Comparison of ENCODE assay signal across 21 cellular contexts in the genomic region with DNA sequence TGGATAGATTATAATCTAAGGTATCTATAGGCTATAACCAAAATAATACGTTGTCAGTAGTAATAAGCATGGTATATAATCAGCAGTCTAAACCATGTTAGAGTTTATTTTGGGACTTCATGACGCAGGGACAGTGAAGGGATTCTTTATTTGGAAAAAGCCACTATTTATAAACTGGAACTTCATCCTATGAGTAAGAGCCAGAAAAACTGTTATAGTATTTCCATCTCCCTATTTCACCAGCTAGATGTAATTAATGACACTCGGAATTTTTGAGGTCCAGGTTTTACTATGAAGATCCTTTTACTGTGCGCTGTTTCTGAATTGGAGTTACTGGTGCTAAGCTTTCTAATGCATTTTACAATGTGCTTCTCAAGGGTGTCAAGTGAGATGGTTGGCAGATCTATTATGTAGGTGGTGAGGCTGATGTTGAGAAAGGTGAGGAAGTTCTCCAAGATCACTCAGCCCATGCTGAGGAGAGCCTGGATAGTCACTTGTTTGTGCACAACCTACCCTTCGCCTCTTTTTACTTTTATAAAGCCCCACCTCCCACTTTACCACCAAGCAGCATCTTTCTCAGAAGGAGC.
DNase-seq lines count a peak whose midpoint lies in the region; ATAC-seq, FAIRE-seq and TF ChIP-seq lines count a peak whose summit lies in the region.
"Had no signal": no experiment of that assay in that cellular context is flagged by ENCODE, and none has a peak within 500 bp of the region (broad histone marks: within the 10 kb centered on the region; RNA-seq: fewer than 3 reads in every experiment).

No MANE protein-coding gene starts in this region.

- no TSS peak for BruUV-seq in HepG2 (replicated peaks; lab: Mats Ljungman, UMichigan)

- no peak for FAIRE-seq in HepG2 (lab: Jason Lieb, UNC)
- FAIRE-seq: H1 had no signal

- DNase-seq in HepG2 (ENCODE audit: low spot score) = no peak
- no peak for DNase-seq in right lobe of liver
- no peak for DNase-seq in iPS-NIHi7 (ENCODE audit: extremely low spot score)
- no peak for DNase-seq in NCI-H446 treated with DMSO at 0.1 percent for 48 hours (lab: John Stamatoyannopoulos, UW)
- no peak for DNase-seq in HEK293T (ENCODE audit: extremely low spot score)
- DNase-seq: activated CD4-positive, alpha-beta T cell treated with anti-CD3 and anti-CD28 coated beads for 4 hours; activated gamma-delta T cell; CD4-positive, alpha-beta T cell; islet precursor cell; KG1; NCI-H1092; right cardiac atrium; stimulated activated CD4-positive, alpha-beta T cell treated with anti-CD3 and anti-CD28 coated beads, Interleukin-1b, Interleukin-23, amount 100 ng/mL, for 48 hours; stimulated activated naive CD8-positive, alpha-beta T cell treated with anti-CD3 and anti-CD28 coated beads, Interleukin-15, Interleukin-2, amounts not matched to agents 100 U/mL and 50 U/mL, for 24 hours had no signal

- CTCF ChIA-PET in HepG2 (lab: Yijun Ruan, JAX; ENCODE audit: low intra/inter-chr PET ratio, low total read pairs) = no interaction called here
- CTCF ChIA-PET in HEK293T (lab: Yijun Ruan, JAX) = interaction anchor here (0.6 to 1.6 kb wide), 3 partner anchors 44 to 163 kb away, joined by 3 to 4 read pairs (median 3); no protein-coding TSS in a partner anchor

- no peaks in the 10 kb centered on the region for H3K27me3 ChIP-seq in HepG2 (ENCODE audit: control insufficient read depth in 1 of 2, insufficient read depth in 2 of 2, low read length in 2 of 2)
- no peaks in the 10 kb centered on the region for H3K27me3 ChIP-seq in right lobe of liver
- H3K27me3 ChIP-seq in ectodermal cell (ENCODE audit: control insufficient read depth, insufficient read depth, low read length, poor library complexity, severe bottlenecking) = no peaks in the 10 kb centered on the region
- H3K27me3 ChIP-seq: neutrophil had no signal

- peaks cover 21% of the 10 kb centered on the region for H3K79me2 ChIP-seq in HepG2 (ENCODE audit: insufficient read depth, low read length)

- WGBS in HepG2 (ENCODE audit: low lambda C conversion rate) = 96% methylated on average over 5 of the region's 5 CpGs
- 88% methylated on average over 5 of the region's 5 CpGs for WGBS in right lobe of liver (ENCODE audit: insufficient coverage, low coverage, low lambda C conversion rate, missing lambda C conversion rate)
- WGBS in ectodermal cell, 2 experiments = 89 to 96% methylated on average over 4 to 5 of the region's 5 CpGs

- H3K4me1 ChIP-seq in HepG2 (ENCODE audit: insufficient read depth, low read length) (peaks cover 78% of the 10 kb centered on the region), right lobe of liver (no peaks in the 10 kb centered on the region), ectodermal cell (ENCODE audit: control insufficient read depth, insufficient read depth, low read length) (peaks cover 77% of the 10 kb centered on the region)

- no peak overlapping the region for H3K9ac ChIP-seq in HepG2 (ENCODE audit: insufficient read depth, low read depth, low read length)

- intact Hi-C loops in HepG2 (cut with micrococcal nuclease; ENCODE audit: unreplicated experiment) = loop anchor here (2.0 to 10.0 kb wide), 4 partner anchors 35 to 163 kb away; no protein-coding TSS in a partner anchor
- intact Hi-C loops in right lobe of liver (cut with DNase I) = no loop called here

- ATAC-seq in HepG2 = no peak
- no peak for ATAC-seq in right lobe of liver
- ATAC-seq in GM21529 (IDR thresholded peaks at IDR 0.05; ENCODE audit: unreplicated experiment) = no peak
- ATAC-seq: Panc1; stimulated activated naive CD8-positive, alpha-beta T cell treated with anti-CD3 and anti-CD28 coated beads, Interleukin-15, Interleukin-2, amounts not matched to agents 100 U/mL and 50 U/mL, for 24 hours had no signal

- no peak for TF ChIP-seq CTCF in HepG2 (CRISPR knock-in tag; IDR thresholded peaks at IDR 0.05)
- TF ChIP-seq CTCF in right lobe of liver (IDR thresholded peaks at IDR 0.05) = no peak
- no peak for TF ChIP-seq CTCF in nephron (IDR thresholded peaks at IDR 0.05; ENCODE audit: unreplicated experiment in 3 of 3)

- no peak for TF ChIP-seq RAD21 in HepG2 (CRISPR knock-in tag; IDR thresholded peaks at IDR 0.05)

- H3K36me3 ChIP-seq in HepG2 (replicated peaks in 1 of 2; ENCODE audit: control insufficient read depth in 1 of 2, insufficient read depth in 2 of 2, low read length in 2 of 2) (peaks cover 19 to 47% of the 10 kb centered on the region in 2 experiments), right lobe of liver (no peaks in the 10 kb centered on the region), ectodermal cell (ENCODE audit: control insufficient read depth, insufficient read depth, low read length) (peaks cover 7% of the 10 kb centered on the region)

- no peaks in the 10 kb centered on the region for H4K20me1 ChIP-seq in HepG2 (ENCODE audit: insufficient read depth, low read length)

- H3K4me2 ChIP-seq in HepG2 (ENCODE audit: low read depth, low read length) = no peak overlapping the region

- in situ Hi-C loops in HepG2 (cut with HindIII; ENCODE audit: extremely low pct_ligation_motif_present, low pct_unique_long_range_greater_than_20kb) = no loop called here

- peaks cover 42% of the 10 kb centered on the region for H3K4me1 Mint-ChIP-seq in nephron

- H3K27me3 Mint-ChIP-seq in nephron (ENCODE audit: low read depth) = peaks cover 22% of the 10 kb centered on the region
- H3K27me3 Mint-ChIP-seq: CD4-positive, alpha-beta T cell had no signal

- peak overlapping the region; percentile 97 to 99 (median 97) for H3K27ac Mint-ChIP-seq in nephron

- TF ChIP-seq EP300 in HepG2 (IDR thresholded peaks at IDR 0.05; ENCODE audit: low read depth in 2 of 2, low read length in 2 of 2) (no peak), HepG2 (CRISPR knock-in tag; IDR thresholded peaks at IDR 0.05; ENCODE audit: borderline replicate concordance) (no peak)

- H2AFZ ChIP-seq in HepG2 (ENCODE audit: low read length) = no peak overlapping the region

- TF ChIP-seq POLR2A in HepG2 (IDR thresholded peaks at IDR 0.05; ENCODE audit: insufficient read depth in 1 of 2, low read depth in 2 of 2, low read length in 2 of 2) = no peak
- no peak for TF ChIP-seq POLR2A in right lobe of liver (IDR thresholded peaks at IDR 0.05)

- peak overlapping the region in 1 of 3 experiments; percentile 1 for H3K4me3 Mint-ChIP-seq in nephron

- H3K27ac ChIP-seq in HepG2 (ENCODE audit: extremely low read length, insufficient read depth, low read length) = peak overlapping the region; percentile 96
- no peak overlapping the region for H3K27ac ChIP-seq in right lobe of liver
- peak overlapping the region; percentile 89 for H3K27ac ChIP-seq in ectodermal cell (ENCODE audit: insufficient read depth, low read depth, low read length, poor library complexity, severe bottlenecking)
- H3K27ac ChIP-seq: neutrophil, SK-N-MC had no signal

- no peaks in the 10 kb centered on the region for H3K9me3 ChIP-seq in HepG2 (ENCODE audit: low read length)
- H3K9me3 ChIP-seq in right lobe of liver = no peaks in the 10 kb centered on the region
- H3K9me3 ChIP-seq in ectodermal cell (ENCODE audit: control insufficient read depth, low read length) = no peaks in the 10 kb centered on the region
- H3K9me3 ChIP-seq: neutrophil had no signal

- H3K36me3 Mint-ChIP-seq in nephron (ENCODE audit: low read depth) = peaks cover 25% of the 10 kb centered on the region

- no peaks in the 10 kb centered on the region for H3K9me3 Mint-ChIP-seq in nephron
- H3K9me3 Mint-ChIP-seq: CD4-positive, alpha-beta T cell had no signal

- POLR2A ChIA-PET in HepG2 (lab: Yijun Ruan, JAX) = interaction anchor here (1.8 kb wide), 1 partner anchor 8 kb away, joined by 6 read pairs; no protein-coding TSS in a partner anchor
- POLR2A ChIA-PET in HEK293T (lab: Yijun Ruan, JAX) = interaction anchor here (0.8 to 1.0 kb wide), 2 partner anchors 8 to 23 kb away, joined by 3 read pairs; no protein-coding TSS in a partner anchor

- H3K4me3 ChIP-seq in HepG2 (replicated peaks in 1 of 3; ENCODE audit: insufficient read depth in 1 of 3, low read depth in 2 of 3, low read length in 3 of 3) (no peak overlapping the region), right lobe of liver (no peak overlapping the region), ectodermal cell (ENCODE audit: insufficient read depth, low read depth, low read length) (no peak overlapping the region)
- H3K4me3 ChIP-seq: SK-N-MC had no signal

TF ChIP-seq in HepG2, 621 proteins besides CTCF, POLR2A, EP300 and RAD21:
- no peak for TF ChIP-seq NR3C1 (CRISPR knock-in tag; IDR thresholded peaks at IDR 0.05)
- TF ChIP-seq RBM22 (optimal IDR thresholded peaks at IDR 0.05; ENCODE audit: low read length) = peak; percentile 7
- no peak for TF ChIP-seq DPF2 (CRISPR knock-in tag; IDR thresholded peaks at IDR 0.05; ENCODE audit: borderline replicate concordance, low read depth)
TF ChIP-seq in HepG2: peak in this region for 1.

TF ChIP-seq in HEK293T, 16 proteins besides CTCF, POLR2A, EP300 and RAD21:
- no peak for TF ChIP-seq ARNT (IDR thresholded peaks at IDR 0.05)
- no peak for TF ChIP-seq LEF1 (IDR thresholded peaks at IDR 0.05; ENCODE audit: borderline replicate concordance)
- TF ChIP-seq HDGF (IDR thresholded peaks at IDR 0.05; ENCODE audit: borderline replicate concordance) = no peak
- no peak for TF ChIP-seq TARDBP (IDR thresholded peaks at IDR 0.05)
- no peak for TF ChIP-seq BHLHE40 (IDR thresholded peaks at IDR 0.05; ENCODE audit: borderline replicate concordance)
- TF ChIP-seq L3MBTL2 (conservative IDR thresholded peaks at IDR 0.05) = no peak
- no peak for TF ChIP-seq FOXM1 (IDR thresholded peaks at IDR 0.05; ENCODE audit: borderline replicate concordance)
- TF ChIP-seq CTBP1 (IDR thresholded peaks at IDR 0.05; ENCODE audit: borderline replicate concordance) = no peak
- no peak for TF ChIP-seq SUZ12 (IDR thresholded peaks at IDR 0.05)
- no peak for TF ChIP-seq NFRKB (IDR thresholded peaks at IDR 0.05)
- no peak for TF ChIP-seq ELF4 (IDR thresholded peaks at IDR 0.05)
- TF ChIP-seq ZNF384 (IDR thresholded peaks at IDR 0.05) = no peak
- TF ChIP-seq FOXK2 (IDR thresholded peaks at IDR 0.05) = no peak
- TF ChIP-seq PKNOX1 (IDR thresholded peaks at IDR 0.05) = no peak
- no peak for TF ChIP-seq SP1 (IDR thresholded peaks at IDR 0.05)
- TF ChIP-seq FOXA1 (IDR thresholded peaks at IDR 0.05) = no peak

Comparison
In these comparisons a context has a peak if more than half of its experiments do, and no peak if none do; other contexts are left out.
1. H3K27ac ChIP-seq: peak in HepG2 (single experiment) and ectodermal cell (single experiment); none in right lobe of liver (0 of 3).